Comparison of ENCODE assay signal across 17 cellular contexts in the genomic region with DNA sequence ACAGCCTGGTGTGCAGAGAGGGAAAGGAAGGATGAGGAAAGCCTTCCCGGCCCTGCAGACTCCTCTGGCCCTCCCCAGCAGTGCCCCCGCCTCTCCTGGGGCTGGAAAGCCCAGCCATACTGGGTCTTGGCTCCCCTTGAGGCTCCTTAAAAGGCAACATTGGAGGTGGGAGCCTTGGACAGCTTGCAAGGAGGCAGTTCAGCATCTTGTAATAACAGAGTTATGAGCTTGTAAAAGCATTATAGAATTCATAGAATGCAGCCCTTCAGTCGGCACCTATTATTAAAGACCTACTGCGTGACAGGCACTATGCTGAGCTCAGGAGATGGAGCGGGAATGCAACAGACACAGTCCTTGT. TPM values are rescaled to one million over a fixed set of nuclear protein-coding genes. Genes with fewer than 3 reads are reported as not detected.
DNase-seq lines count a peak whose midpoint lies in the region; ATAC-seq and TF ChIP-seq lines count a peak whose summit lies in the region.
"Had no signal": no experiment of that assay in that cellular context is flagged by ENCODE, and none has a peak within 500 bp of the region (broad histone marks: within the 10 kb centered on the region; RNA-seq: fewer than 3 reads in every experiment).

No MANE protein-coding gene starts in this region.

- H3K9me3 Mint-ChIP-seq in mesothelial cell of epicardium: no peaks in the 10 kb centered on the region
- H3K9me3 Mint-ChIP-seq: activated CD8-positive, alpha-beta T cell treated with anti-CD3 and anti-CD28 coated beads for 36 hours; naive B cell had no signal

- H3K27ac ChIP-seq in HEK293 (ENCODE audit: extremely low read depth, low read depth, low read length): no peak overlapping the region
- peak overlapping the region; percentile 60 for H3K27ac ChIP-seq in lower lobe of right lung
- peak overlapping the region; percentile 99 for H3K27ac ChIP-seq in stomach smooth muscle (ENCODE audit: low read length)

- POLR2A ChIA-PET in HEK293 (lab: Yijun Ruan, JAX): interaction anchor here (0.9 kb wide), 1 partner anchor 9 kb away, joined by 3 read pairs; no protein-coding TSS in a partner anchor

- CTCF ChIA-PET in HEK293 (lab: Yijun Ruan, JAX): interaction anchor here (0.7 to 0.8 kb wide), 2 partner anchors 18 to 38 kb away, joined by 3 to 5 read pairs; no protein-coding TSS in a partner anchor

- TF ChIP-seq CTCF in HEK293 (tag by site-specific recombination; IDR thresholded peaks at IDR 0.05): no peak
- no peak for TF ChIP-seq CTCF in cardiac fibroblast (IDR thresholded peaks at IDR 0.05; ENCODE audit: low read depth, low read length)
- TF ChIP-seq CTCF in lower lobe of right lung (IDR thresholded peaks at IDR 0.05): no peak
- TF ChIP-seq CTCF in mesothelial cell of epicardium (IDR thresholded peaks at IDR 0.05; ENCODE audit: unreplicated experiment): no peak

- H3K27ac Mint-ChIP-seq in mesothelial cell of epicardium: no peak overlapping the region
- H3K27ac Mint-ChIP-seq: activated CD8-positive, alpha-beta T cell treated with anti-CD3 and anti-CD28 coated beads for 36 hours; naive B cell had no signal

- no peaks in the 10 kb centered on the region for H3K9me3 ChIP-seq in HEK293 (ENCODE audit: control insufficient read depth, insufficient read depth, low read depth, low read length)
- H3K9me3 ChIP-seq in lower lobe of right lung: no peaks in the 10 kb centered on the region
- no peaks in the 10 kb centered on the region for H3K9me3 ChIP-seq in stomach smooth muscle (ENCODE audit: control insufficient read depth in 2 of 2, low read length in 2 of 2)

- H3K27me3 ChIP-seq in lower lobe of right lung (ENCODE audit: low read depth) (peaks cover 6% of the 10 kb centered on the region), stomach smooth muscle (ENCODE audit: control insufficient read depth in 1 of 2, insufficient read depth in 2 of 2, low read length in 2 of 2) (no peaks in the 10 kb centered on the region)

- peak overlapping the region; percentile 73 to 92 for H3K9ac ChIP-seq in stomach smooth muscle (ENCODE audit: low read length in 2 of 2)

- no peaks in the 10 kb centered on the region for H3K27me3 Mint-ChIP-seq in mesothelial cell of epicardium (ENCODE audit: low read depth)

- H3K4me1 ChIP-seq in HEK293 (ENCODE audit: control insufficient read depth, insufficient read depth, low read length): no peaks in the 10 kb centered on the region
- peaks cover 40% of the 10 kb centered on the region for H3K4me1 ChIP-seq in lower lobe of right lung
- peaks cover 83% of the 10 kb centered on the region for H3K4me1 ChIP-seq in stomach smooth muscle (ENCODE audit: control insufficient read depth, insufficient read depth, low read length)

- intact Hi-C loops in lower lobe of right lung (cut with DNase I): no loop called here

- H3K4me3 ChIP-seq in HEK293 (ENCODE audit: low read depth, low read length): no peak overlapping the region
- H3K4me3 ChIP-seq in cardiac fibroblast (replicated peaks in 1 of 2; ENCODE audit: low read depth in 2 of 2, low read length in 2 of 2): no peak overlapping the region
- peak overlapping the region; percentile 31 for H3K4me3 ChIP-seq in lower lobe of right lung
- H3K4me3 ChIP-seq in stomach smooth muscle (ENCODE audit: low read length in 2 of 2): peak overlapping the region; percentile 49 to 69

- H3K36me3 ChIP-seq in HEK293 (ENCODE audit: control insufficient read depth in 2 of 2, insufficient read depth in 1 of 2, low read length in 2 of 2): no peaks in the 10 kb centered on the region
- peaks cover 18% of the 10 kb centered on the region for H3K36me3 ChIP-seq in lower lobe of right lung
- peaks cover 14 to 18% of the 10 kb centered on the region in 2 donors for H3K36me3 ChIP-seq in stomach smooth muscle (ENCODE audit: control insufficient read depth in 2 of 2, insufficient read depth in 2 of 2, low read length in 2 of 2)

- DNase-seq in cardiac fibroblast (ENCODE audit: low read depth in 2 of 2): peak; percentile 33 to 52
- DNase-seq in lower lobe of right lung: no peak
- DNase-seq in NCI-H2029 treated with DMSO at 0.1 percent for 48 hours (lab: John Stamatoyannopoulos, UW): no peak
- no peak for DNase-seq in mesothelial cell of epicardium (ENCODE audit: low spot score in 2 of 2, unreplicated experiment in 2 of 2)
- DNase-seq: activated CD8-positive, alpha-beta T cell treated with anti-CD3 and anti-CD28 coated beads for 36 hours; DMS79; naive B cell; NCI-H2081; NCI-H82; SIG-M5 had no signal

- no peak overlapping the region for H3K4me3 Mint-ChIP-seq in mesothelial cell of epicardium
- H3K4me3 Mint-ChIP-seq: activated CD8-positive, alpha-beta T cell treated with anti-CD3 and anti-CD28 coated beads for 36 hours; naive B cell had no signal

- no peak for ATAC-seq in lower lobe of right lung
- ATAC-seq in GM19455 (IDR thresholded peaks at IDR 0.05; ENCODE audit: unreplicated experiment): no peak
- ATAC-seq in GM18520 (IDR thresholded peaks at IDR 0.05; ENCODE audit: unreplicated experiment): no peak
- ATAC-seq: activated CD8-positive, alpha-beta T cell treated with anti-CD3 and anti-CD28 coated beads for 36 hours; esophagus mucosa had no signal

- peaks cover 8% of the 10 kb centered on the region for H3K36me3 Mint-ChIP-seq in mesothelial cell of epicardium
- H3K36me3 Mint-ChIP-seq: naive B cell had no signal

- H3K4me1 Mint-ChIP-seq in mesothelial cell of epicardium: peaks cover 33% of the 10 kb centered on the region

TF ChIP-seq in HEK293, 187 proteins besides CTCF, POLR2A, EP300 and RAD21:
- TF ChIP-seq ZSCAN16 (tag by site-specific recombination; IDR thresholded peaks at IDR 0.05) (no peak), SP2 (tag by site-specific recombination; IDR thresholded peaks at IDR 0.05) (0 out of 2 replicates have a peak, but pooled peaks have one; percentile 10), GLIS2 (tag by site-specific recombination; IDR thresholded peaks at IDR 0.05) (peak; percentile 41)
TF ChIP-seq in HEK293: peak in this region for 2.

RNA-seq across cellular contexts. Expression of a gene that starts 4.2 kb away (rescaled TPM):
- 64.5 TPM for total RNA-seq in lower lobe of right lung
- 201 to 212 TPM (median 211 TPM) in 3 replicates for total RNA-seq in mesothelial cell of epicardium
- total RNA-seq: activated CD8-positive, alpha-beta T cell treated with anti-CD3 and anti-CD28 coated beads for 36 hours; LHCN-M2 had no signal

RNA-seq across cellular contexts. Expression of a gene that starts 37.0 kb away (rescaled TPM):
- total RNA-seq in lower lobe of right lung (not detected), mesothelial cell of epicardium (0.71 to 1.1 TPM (median 0.98 TPM) in 3 replicates)
- total RNA-seq: activated CD8-positive, alpha-beta T cell treated with anti-CD3 and anti-CD28 coated beads for 36 hours; bronchial epithelial cell; esophagus mucosa; LHCN-M2 had no signal

Comparison
In these comparisons a context has a peak if more than half of its experiments do, and no peak if none do; other contexts are left out.
1. H3K4me3 ChIP-seq: peak in lower lobe of right lung (single experiment) and stomach smooth muscle (2 of 2); none in HEK293 (single experiment) and cardiac fibroblast (0 of 2).
2. DNase-seq: peak in cardiac fibroblast (2 of 2); none in lower lobe of right lung (single experiment), NCI-H2029 treated with DMSO at 0.1 percent for 48 hours (single experiment) and mesothelial cell of epicardium (0 of 2).